In the genomic region with DNA sequence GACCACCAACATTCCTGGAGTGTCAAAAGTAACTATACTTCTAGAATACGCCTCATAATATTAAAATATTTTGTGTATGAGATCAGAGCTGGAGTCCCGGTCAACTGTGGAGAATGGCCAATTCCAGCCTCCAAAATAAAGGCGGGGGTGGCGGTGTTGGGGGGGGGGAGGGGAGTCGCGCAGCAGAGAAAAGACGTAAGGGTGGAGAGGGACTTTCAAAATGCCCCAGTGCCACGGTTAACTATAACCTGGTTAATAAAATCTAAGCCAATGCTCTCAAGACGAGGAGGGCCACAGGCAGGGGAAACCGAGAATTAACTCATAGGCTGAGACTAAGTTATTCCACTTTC, we compare ENCODE assay signal across 8 cellular contexts. TPM values are rescaled to one million over a fixed set of nuclear protein-coding genes. Genes with fewer than 3 reads are reported as not detected.
A peak's percentile ranks its signal among the peaks of the same experiment; 100 is the strongest.
DNase-seq lines count a peak whose midpoint lies in the region; ATAC-seq and TF ChIP-seq lines count a peak whose summit lies in the region.

No MANE protein-coding gene starts in this region.

- H3K36me3 Mint-ChIP-seq in activated T-cell treated with anti-CD3 and anti-CD28 coated beads, Interleukin-2, amount 50 U/mL, for 72 hours (ENCODE audit: insufficient read depth in 2 of 2), result peaks cover 4 to 24% of the 10 kb centered on the region in 2 donors
- H3K36me3 Mint-ChIP-seq in neural progenitor cell, result peaks cover 14% of the 10 kb centered on the region

- H3K36me3 ChIP-seq in WERI-Rb-1, result peaks cover 17% of the 10 kb centered on the region
- H3K36me3 ChIP-seq in neural progenitor cell, result no peaks in the 10 kb centered on the region

- no peaks in the 10 kb centered on the region for H3K9me3 ChIP-seq in WERI-Rb-1 (ENCODE audit: severe bottlenecking)
- no peaks in the 10 kb centered on the region for H3K9me3 ChIP-seq in neural progenitor cell (ENCODE audit: low read depth)

- H3K27me3 Mint-ChIP-seq in activated T-cell treated with anti-CD3 and anti-CD28 coated beads, Interleukin-2, amount 50 U/mL, for 72 hours (ENCODE audit: low read depth), result no peaks in the 10 kb centered on the region
- H3K27me3 Mint-ChIP-seq in neural progenitor cell (ENCODE audit: insufficient read depth, low read depth), result peaks cover 2% of the 10 kb centered on the region

- peak overlapping the region; percentile 94 for H3K4me3 ChIP-seq in WERI-Rb-1 (ENCODE audit: low read depth, low read length)
- peak overlapping the region; percentile 69 for H3K4me3 ChIP-seq in neural progenitor cell

- no peaks in the 10 kb centered on the region for H3K4me1 ChIP-seq in neural progenitor cell

- H3K27ac ChIP-seq in WERI-Rb-1 (peak overlapping the region; percentile 97), neural progenitor cell (peak overlapping the region; percentile 94)

- H3K4me1 Mint-ChIP-seq in activated T-cell treated with anti-CD3 and anti-CD28 coated beads, Interleukin-2, amount 50 U/mL, for 72 hours (ENCODE audit: low read depth), result peaks cover 49% of the 10 kb centered on the region
- H3K4me1 Mint-ChIP-seq in neural progenitor cell, result peaks cover 13% of the 10 kb centered on the region

- H3K27me3 ChIP-seq in WERI-Rb-1 (ENCODE audit: insufficient read depth, low read depth, severe bottlenecking) (no peaks in the 10 kb centered on the region), neural progenitor cell (no peaks in the 10 kb centered on the region)

- peak overlapping the region; percentile 75 for H3K9ac ChIP-seq in neural progenitor cell

- TF ChIP-seq CTCF in WERI-Rb-1 (IDR thresholded peaks at IDR 0.05; ENCODE audit: low read depth, low read length) (peak; percentile 39; the same call in 1 of the 2 replicates), neural progenitor cell (IDR thresholded peaks at IDR 0.05) (no peak)

- peaks cover 12% of the 10 kb centered on the region for H3F3A ChIP-seq in neural progenitor cell (ENCODE audit: low read depth)

- no peak overlapping the region for H2AFZ ChIP-seq in neural progenitor cell (replicated peaks)

- H3K4me3 Mint-ChIP-seq in activated T-cell treated with anti-CD3 and anti-CD28 coated beads, Interleukin-2, amount 50 U/mL, for 72 hours, result peak overlapping the region; percentile 97 to 99
- peak overlapping the region; percentile 98 for H3K4me3 Mint-ChIP-seq in neural progenitor cell

- DNase-seq in activated T-cell treated with anti-CD3 and anti-CD28 coated beads, Interleukin-2, amount 50 U/mL, for 72 hours, result no peak
- DNase-seq in activated T-cell treated with anti-CD3 and anti-CD28 coated beads, Interleukin-2, amount 50 U/mL, for 1 hour, result no peak
- DNase-seq in HT-29 (ENCODE audit: low spot score) (peak; percentile 55), WERI-Rb-1 (no peak), fibroblast of peridontal ligament (ENCODE audit: extremely low read depth) (peak; percentile 79), neural progenitor cell (ENCODE audit: low spot score) (no peak)

- H3K9me3 Mint-ChIP-seq in activated T-cell treated with anti-CD3 and anti-CD28 coated beads, Interleukin-2, amount 50 U/mL, for 72 hours, result no peaks in the 10 kb centered on the region
- peaks cover 3% of the 10 kb centered on the region for H3K9me3 Mint-ChIP-seq in neural progenitor cell

- peaks cover 60% of the 10 kb centered on the region for H3K79me2 ChIP-seq in neural progenitor cell (ENCODE audit: low read depth)

- ATAC-seq in activated T-cell treated with anti-CD3 and anti-CD28 coated beads, Interleukin-2, amount 50 U/mL, for 72 hours (replicated peaks in 1 of 2), result peak in 1 of 2 donors; percentile 15
- no peak for ATAC-seq in GM19467 (IDR thresholded peaks at IDR 0.05; ENCODE audit: unreplicated experiment)
- ATAC-seq in GM18519 (IDR thresholded peaks at IDR 0.05; ENCODE audit: low FRiP score, unreplicated experiment), result no peak

- H3K27ac Mint-ChIP-seq in activated T-cell treated with anti-CD3 and anti-CD28 coated beads, Interleukin-2, amount 50 U/mL, for 72 hours, result peak overlapping the region; percentile 98
- H3K27ac Mint-ChIP-seq in neural progenitor cell, result peak overlapping the region; percentile 96

- H4K20me1 ChIP-seq in neural progenitor cell (ENCODE audit: low read depth), result peaks cover 18% of the 10 kb centered on the region

- H3K4me2 ChIP-seq in neural progenitor cell, result peak overlapping the region; percentile 85

RNA-seq across cellular contexts. Expression of a gene that starts 1.3 kb away (rescaled TPM):
- total RNA-seq in activated T-cell treated with anti-CD3 and anti-CD28 coated beads, Interleukin-2, amount 50 U/mL, for 72 hours, result 10 to 100 TPM; 59.0 to 61.4 TPM
- 29.3 and 31.3 TPM in 2 replicates for total RNA-seq in HT-29 (2014; rRNA removed; shearing (Covaris generic))
- total RNA-seq in neural progenitor cell (ENCODE audit: low replicate concordance), result 62.5 and 68.7 TPM in 2 replicates

Comparison
In these comparisons a context has a peak if more than half of its experiments do, and no peak if none do; other contexts are left out.
1. DNase-seq: peak in HT-29 (single experiment) and fibroblast of peridontal ligament (single experiment); none in activated T-cell treated with anti-CD3 and anti-CD28 coated beads, Interleukin-2, amount 50 U/mL, for 72 hours (0 of 2), activated T-cell treated with anti-CD3 and anti-CD28 coated beads, Interleukin-2, amount 50 U/mL, for 1 hour (single experiment), WERI-Rb-1 (single experiment) and neural progenitor cell (single experiment).